1 cellular context compared by ENCODE assay signal in the genomic region with DNA sequence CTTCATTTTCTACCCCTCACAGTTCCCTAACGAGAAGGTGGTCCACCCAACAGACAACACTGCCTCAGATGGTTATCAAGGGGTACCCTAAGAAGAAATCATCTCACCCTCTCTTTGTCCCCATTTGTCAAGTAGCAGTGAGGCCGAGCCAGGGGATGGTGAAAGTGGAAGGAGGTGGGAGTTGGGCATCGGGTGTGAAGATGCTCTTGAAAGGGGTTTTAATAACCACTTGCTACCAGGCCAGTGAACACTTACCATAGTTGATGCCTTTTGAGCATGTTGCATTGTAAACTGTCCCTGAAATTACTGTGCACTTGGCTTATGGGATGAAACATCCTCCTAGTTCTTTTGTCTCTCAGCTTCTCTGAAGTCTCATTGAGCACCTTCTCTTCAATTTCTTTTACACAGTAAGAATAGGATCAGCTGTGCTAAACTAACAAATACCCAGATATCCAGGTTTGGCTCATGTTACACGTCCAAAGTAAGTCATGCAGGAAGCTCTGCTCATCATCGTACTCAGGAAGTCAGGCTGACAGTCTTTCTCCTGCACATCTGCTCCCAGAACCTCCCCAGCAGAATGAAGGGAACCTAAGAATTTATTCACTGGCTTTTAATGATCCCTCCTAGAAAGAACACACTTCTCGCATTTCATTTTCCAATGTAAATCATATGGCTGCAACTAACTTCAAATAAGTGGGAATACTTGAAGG.
TF ChIP-seq lines count a peak whose summit lies in the region.

No MANE protein-coding gene starts in this region.

TF ChIP-seq in H1, 55 proteins besides CTCF, POLR2A, EP300 and RAD21:
- TF ChIP-seq RXRA (IDR thresholded peaks at IDR 0.05; ENCODE audit: insufficient read depth, low read depth, low read length) = no peak
- TF ChIP-seq CBX8 (IDR thresholded peaks at IDR 0.05; ENCODE audit: borderline replicate concordance, low read depth, low read length) = no peak
- TF ChIP-seq PHF8 (conservative IDR thresholded peaks at IDR 0.05; ENCODE audit: low read depth, low read length) = no peak
- TF ChIP-seq BCL11A (IDR thresholded peaks at IDR 0.05; ENCODE audit: low read depth in 2 of 2, low read length in 2 of 2) = no peak
- TF ChIP-seq TBP (IDR thresholded peaks at IDR 0.05; ENCODE audit: low read depth, low read length) = no peak
- no peak for TF ChIP-seq TAF7 (optimal IDR thresholded peaks at IDR 0.05; ENCODE audit: borderline replicate concordance, low read depth, low read length)
- no peak for TF ChIP-seq ZNF274 (IDR thresholded peaks at IDR 0.05; ENCODE audit: borderline replicate concordance, extremely low read depth, low read length)
- no peak for TF ChIP-seq TAF1 (IDR thresholded peaks at IDR 0.05; ENCODE audit: low read depth, low read length)
- no peak for TF ChIP-seq KDM4A (IDR thresholded peaks at IDR 0.05; ENCODE audit: low read depth, low read length, severe bottlenecking)
- TF ChIP-seq ASH2L (IDR thresholded peaks at IDR 0.05; ENCODE audit: low read length) = no peak
- no peak for TF ChIP-seq YY1 (IDR thresholded peaks at IDR 0.05; ENCODE audit: low read depth, low read length)
